13 cellular contexts compared by ENCODE assay signal in the genomic region with DNA sequence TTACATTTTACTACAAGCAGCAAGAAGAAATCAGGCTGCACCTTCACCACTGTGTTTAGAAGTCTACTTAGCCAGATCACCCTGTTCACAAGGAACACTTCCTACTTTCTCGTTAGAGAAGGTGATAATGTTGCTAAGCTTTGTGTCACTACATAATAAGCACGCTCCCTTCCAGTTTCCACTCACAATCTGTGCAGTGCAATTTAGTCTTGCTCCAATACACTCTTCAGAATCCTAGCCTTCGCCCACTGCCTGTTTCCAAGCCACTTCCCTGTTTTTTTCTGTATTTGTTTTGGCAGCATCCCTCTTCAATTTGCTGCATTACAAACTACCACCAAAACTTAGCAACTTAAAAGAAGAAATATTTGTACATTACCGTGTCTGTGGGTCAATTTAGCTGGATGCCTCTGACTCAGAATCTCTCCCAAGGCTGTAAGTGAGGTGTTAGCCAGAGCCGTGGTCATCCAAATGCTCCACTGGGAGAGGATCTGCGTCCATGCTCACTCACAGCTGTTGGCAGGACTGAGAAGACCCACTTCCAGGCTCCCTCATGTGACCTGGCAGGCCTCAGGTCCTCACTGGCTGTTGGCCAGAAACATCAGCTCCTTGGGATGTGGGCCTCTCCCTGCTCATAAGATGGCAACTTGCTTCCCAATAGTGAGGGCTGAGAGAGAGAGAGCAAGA.
DNase-seq lines count a peak whose midpoint lies in the region; ATAC-seq and TF ChIP-seq lines count a peak whose summit lies in the region.
"Had no signal": no experiment of that assay in that cellular context is flagged by ENCODE, and none has a peak within 500 bp of the region (broad histone marks: within the 10 kb centered on the region; RNA-seq: fewer than 3 reads in every experiment).

No MANE protein-coding gene starts in this region.

- no peak overlapping the region for H3K4me2 ChIP-seq in GM23338

- H3K27ac ChIP-seq in layer of hippocampus (ENCODE audit: low read depth, low read length) (peak overlapping the region; percentile 6), spleen (no peak overlapping the region), GM23338 (ENCODE audit: low read depth) (no peak overlapping the region)
- no peak overlapping the region for H3K27ac ChIP-seq in naive thymus-derived CD4-positive, alpha-beta T cell (ENCODE audit: low read depth, low read length)
- H3K27ac ChIP-seq: esophagus squamous epithelium had no signal

- no peaks in the 10 kb centered on the region for H3F3A ChIP-seq in GM23338 (replicated peaks; ENCODE audit: low read depth)

- no peaks in the 10 kb centered on the region for H3K9me2 ChIP-seq in GM23338 (ENCODE audit: insufficient read depth)

- no peaks in the 10 kb centered on the region for H3K27me3 Mint-ChIP-seq in naive thymus-derived CD4-positive, alpha-beta T cell
- H3K27me3 Mint-ChIP-seq in GM23338 (ENCODE audit: insufficient read depth, low read depth, poor library complexity): no peaks in the 10 kb centered on the region
- H3K27me3 Mint-ChIP-seq: memory B cell had no signal

- CTCF ChIA-PET in naive thymus-derived CD4-positive, alpha-beta T cell (lab: Charles Lee): no interaction called here

- H3K4me3 ChIP-seq in cardiac fibroblast (replicated peaks in 1 of 2; ENCODE audit: low read depth in 2 of 2, low read length in 2 of 2) (no peak overlapping the region), spleen (no peak overlapping the region), GM23338 (no peak overlapping the region)
- H3K4me3 ChIP-seq in naive thymus-derived CD4-positive, alpha-beta T cell (ENCODE audit: low read length): no peak overlapping the region
- H3K4me3 ChIP-seq: esophagus squamous epithelium, K562 had no signal

- H3K36me3 Mint-ChIP-seq in naive thymus-derived CD4-positive, alpha-beta T cell: peaks cover 0 to 5% (median 0%) of the 10 kb centered on the region in 5 donors
- H3K36me3 Mint-ChIP-seq in GM23338 (ENCODE audit: low read depth): peaks cover 11% of the 10 kb centered on the region; the same call in 2 of the 3 replicates
- H3K36me3 Mint-ChIP-seq: memory B cell had no signal

- H4K20me1 ChIP-seq in GM23338 (replicated peaks; ENCODE audit: insufficient read depth): no peaks in the 10 kb centered on the region; the same call in 1 of the 2 replicates

- no peak for TF ChIP-seq POLR2A in spleen (IDR thresholded peaks at IDR 0.05)

- no peaks in the 10 kb centered on the region for H3K4me1 Mint-ChIP-seq in naive thymus-derived CD4-positive, alpha-beta T cell
- no peaks in the 10 kb centered on the region for H3K4me1 Mint-ChIP-seq in GM23338
- H3K4me1 Mint-ChIP-seq: memory B cell had no signal

- DNase-seq in GOT3 (lab: John Stamatoyannopoulos, UW): peak; percentile 50
- peak; percentile 73 to 94 for DNase-seq in cardiac fibroblast (ENCODE audit: low read depth in 2 of 2)
- peak; percentile 41 for DNase-seq in spleen
- DNase-seq in kidney glomerular epithelial cell (lab: John Stamatoyannopoulos, UW): no peak
- DNase-seq in DMS153 treated with DMSO at 0.1 percent for 48 hours (lab: John Stamatoyannopoulos, UW; ENCODE audit: unreplicated experiment): no peak
- no peak for DNase-seq in naive thymus-derived CD4-positive, alpha-beta T cell
- DNase-seq in GM23338 (ENCODE audit: low spot score): no peak
- DNase-seq: esophagus squamous epithelium; NCI-H345; stimulated activated naive CD8-positive, alpha-beta T cell treated with anti-CD3 and anti-CD28 coated beads, Interleukin-15, Interleukin-2, amounts not matched to agents 100 U/mL and 50 U/mL, for 24 hours had no signal

- H3K27me3 ChIP-seq in layer of hippocampus (ENCODE audit: control insufficient read depth, insufficient read depth, low read length): no peaks in the 10 kb centered on the region
- H3K27me3 ChIP-seq in spleen (replicated peaks in 1 of 7): no peaks in the 10 kb centered on the region
- H3K27me3 ChIP-seq in naive thymus-derived CD4-positive, alpha-beta T cell (ENCODE audit: control insufficient read depth in 2 of 2, insufficient read depth in 2 of 2, low read length in 2 of 2): no peaks in the 10 kb centered on the region
- H3K27me3 ChIP-seq in GM23338 (ENCODE audit: insufficient read depth): no peaks in the 10 kb centered on the region
- H3K27me3 ChIP-seq: esophagus squamous epithelium had no signal

- no peaks in the 10 kb centered on the region for H3K4me1 ChIP-seq in spleen
- H3K4me1 ChIP-seq in naive thymus-derived CD4-positive, alpha-beta T cell (ENCODE audit: control insufficient read depth in 2 of 2, insufficient read depth in 2 of 2, low read length in 2 of 2): no peaks in the 10 kb centered on the region
- H3K4me1 ChIP-seq in GM23338 (ENCODE audit: insufficient read depth): no peaks in the 10 kb centered on the region
- H3K4me1 ChIP-seq: esophagus squamous epithelium had no signal

- WGBS in spleen, 5 donors: 78 to 91% (median 85%) methylated on average over 6 of the region's 6 CpGs

- no peak overlapping the region for H2AFZ ChIP-seq in GM23338

- no peak for ATAC-seq in naive thymus-derived CD4-positive, alpha-beta T cell
- no peak for ATAC-seq in GM23338
- ATAC-seq: K562; stimulated activated naive CD8-positive, alpha-beta T cell treated with anti-CD3 and anti-CD28 coated beads, Interleukin-15, Interleukin-2, amounts not matched to agents 100 U/mL and 50 U/mL, for 24 hours had no signal

- TF ChIP-seq CTCF in cardiac fibroblast (IDR thresholded peaks at IDR 0.05; ENCODE audit: low read depth, low read length): no peak
- no peak for TF ChIP-seq CTCF in spleen (IDR thresholded peaks at IDR 0.05 in 8 of 11, conservative IDR thresholded peaks at IDR 0.05 in 3 of 11)
- no peak for TF ChIP-seq CTCF in GM23338 (conservative IDR thresholded peaks at IDR 0.05; ENCODE audit: low read depth in 2 of 2)

- H3K27ac Mint-ChIP-seq in naive thymus-derived CD4-positive, alpha-beta T cell: no peak overlapping the region
- H3K27ac Mint-ChIP-seq in GM23338: no peak overlapping the region
- H3K27ac Mint-ChIP-seq: memory B cell had no signal

- H3K36me3 ChIP-seq in spleen (no peaks in the 10 kb centered on the region), GM23338 (ENCODE audit: insufficient read depth) (no peaks in the 10 kb centered on the region)
- H3K36me3 ChIP-seq in naive thymus-derived CD4-positive, alpha-beta T cell (ENCODE audit: control insufficient read depth in 2 of 3, insufficient read depth in 3 of 3, low read length in 3 of 3): no peaks in the 10 kb centered on the region
- H3K36me3 ChIP-seq: esophagus squamous epithelium had no signal

- intact Hi-C loops in spleen (cut with DNase I; ENCODE audit: low total_unique reads): no loop called here
- intact Hi-C loops in naive thymus-derived CD4-positive, alpha-beta T cell (cut with micrococcal nuclease): no loop called here

- H3K4me3 Mint-ChIP-seq in naive thymus-derived CD4-positive, alpha-beta T cell: no peak overlapping the region
- no peak overlapping the region for H3K4me3 Mint-ChIP-seq in GM23338
- H3K4me3 Mint-ChIP-seq: memory B cell had no signal

- peaks cover 0 to 9% (median 2%) of the 10 kb centered on the region in 8 donors for H3K9me3 ChIP-seq in spleen
- H3K9me3 ChIP-seq in naive thymus-derived CD4-positive, alpha-beta T cell (ENCODE audit: control insufficient read depth in 2 of 3, low read length in 3 of 3): no peaks in the 10 kb centered on the region
- H3K9me3 ChIP-seq: esophagus squamous epithelium had no signal

- peaks cover 0 to 19% (median 4%) of the 10 kb centered on the region in 11 donors for H3K9me3 Mint-ChIP-seq in naive thymus-derived CD4-positive, alpha-beta T cell
- peaks cover 5% of the 10 kb centered on the region; the same call in 2 of the 3 replicates for H3K9me3 Mint-ChIP-seq in GM23338
- H3K9me3 Mint-ChIP-seq: memory B cell had no signal

- H3K79me2 ChIP-seq in GM23338 (replicated peaks; ENCODE audit: insufficient read depth): no peaks in the 10 kb centered on the region

- POLR2A ChIA-PET in naive thymus-derived CD4-positive, alpha-beta T cell (lab: Charles Lee): no interaction called here

TF ChIP-seq in GM23338, 12 proteins besides CTCF, POLR2A, EP300 and RAD21 (continues in another document):
- TF ChIP-seq NANOG (IDR thresholded peaks at IDR 0.05; ENCODE audit: borderline replicate concordance) (no peak), ZNF114 (CRISPR knock-in tag; IDR thresholded peaks at IDR 0.05) (no peak), CREB1 (CRISPR knock-in tag; IDR thresholded peaks at IDR 0.05; ENCODE audit: low read depth) (no peak), EZH2phosphoT487 (IDR thresholded peaks at IDR 0.05; ENCODE audit: unreplicated experiment) (no peak), EZH2 (IDR thresholded peaks at IDR 0.05; ENCODE audit: low read depth, unreplicated experiment) (no peak), STAT1 (IDR thresholded peaks at IDR 0.05; ENCODE audit: unreplicated experiment) (no peak), JUNB (IDR thresholded peaks at IDR 0.05; ENCODE audit: unreplicated experiment) (no peak)
- TF ChIP-seq, protein P1, sequence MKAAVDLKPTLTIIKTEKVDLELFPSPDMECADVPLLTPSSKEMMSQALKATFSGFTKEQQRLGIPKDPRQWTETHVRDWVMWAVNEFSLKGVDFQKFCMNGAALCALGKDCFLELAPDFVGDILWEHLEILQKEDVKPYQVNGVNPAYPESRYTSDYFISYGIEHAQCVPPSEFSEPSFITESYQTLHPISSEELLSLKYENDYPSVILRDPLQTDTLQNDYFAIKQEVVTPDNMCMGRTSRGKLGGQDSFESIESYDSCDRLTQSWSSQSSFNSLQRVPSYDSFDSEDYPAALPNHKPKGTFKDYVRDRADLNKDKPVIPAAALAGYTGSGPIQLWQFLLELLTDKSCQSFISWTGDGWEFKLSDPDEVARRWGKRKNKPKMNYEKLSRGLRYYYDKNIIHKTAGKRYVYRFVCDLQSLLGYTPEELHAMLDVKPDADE (IDR thresholded peaks at IDR 0.05): no peak

Comparison
In these comparisons a context has a peak if more than half of its experiments do, and no peak if none do; other contexts are left out.
1. DNase-seq: peak in GOT3 (single experiment), cardiac fibroblast (2 of 2) and spleen (single experiment); none in kidney glomerular epithelial cell (single experiment), DMS153 treated with DMSO at 0.1 percent for 48 hours (single experiment), naive thymus-derived CD4-positive, alpha-beta T cell (0 of 9) and GM23338 (single experiment).